In genomic region chr9:112037281-112038016, GRCh38 we compare ENCODE assay signal across 8 cellular contexts.
DNase-seq lines count a peak whose midpoint lies in the region; ATAC-seq and TF ChIP-seq lines count a peak whose summit lies in the region.

No MANE protein-coding gene starts in this region.

- H3K9me3 Mint-ChIP-seq in T-helper 1 cell treated with Interleukin-12 subunit alpha and Interleukin-12 subunit beta and Interleukin-4 antibody, amounts not matched to agents 30 μg/mL and 1 μg/mL, for 36 hours = no peaks in the 10 kb centered on the region

- H3K4me1 Mint-ChIP-seq in T-helper 1 cell treated with Interleukin-12 subunit alpha and Interleukin-12 subunit beta and Interleukin-4 antibody, amounts not matched to agents 30 μg/mL and 1 μg/mL, for 36 hours (ENCODE audit: low read depth) = peaks cover 37% of the 10 kb centered on the region

- peak overlapping the region; percentile 36 for H3K4me3 Mint-ChIP-seq in T-helper 1 cell treated with Interleukin-12 subunit alpha and Interleukin-12 subunit beta and Interleukin-4 antibody, amounts not matched to agents 30 μg/mL and 1 μg/mL, for 36 hours

- no peak for TF ChIP-seq CTCF in brain microvascular endothelial cell (IDR thresholded peaks at IDR 0.05; ENCODE audit: low read depth, low read length, missing control alignments)

- H3K36me3 Mint-ChIP-seq in T-helper 1 cell treated with Interleukin-12 subunit alpha and Interleukin-12 subunit beta and Interleukin-4 antibody, amounts not matched to agents 30 μg/mL and 1 μg/mL, for 36 hours (ENCODE audit: low read depth) = peaks cover 33% of the 10 kb centered on the region

- H3K27ac ChIP-seq in brain microvascular endothelial cell = peak overlapping the region; percentile 92

- H3K4me3 ChIP-seq in brain microvascular endothelial cell (ENCODE audit: low read depth, low read length) = no peak overlapping the region
- no peak overlapping the region for H3K4me3 ChIP-seq in H7 (ENCODE audit: insufficient read depth, low read depth, low read length)

- H3K36me3 ChIP-seq in brain microvascular endothelial cell (replicated peaks) = no peaks in the 10 kb centered on the region
- H3K36me3 ChIP-seq in H7 (replicated peaks; ENCODE audit: control insufficient read depth, insufficient read depth, low read length) = no peaks in the 10 kb centered on the region; the same call in 1 of the 2 replicates

- peaks cover 32% of the 10 kb centered on the region for H3K27me3 Mint-ChIP-seq in T-helper 1 cell treated with Interleukin-12 subunit alpha and Interleukin-12 subunit beta and Interleukin-4 antibody, amounts not matched to agents 30 μg/mL and 1 μg/mL, for 36 hours (ENCODE audit: low read depth)

- H3K27ac Mint-ChIP-seq in T-helper 1 cell treated with Interleukin-12 subunit alpha and Interleukin-12 subunit beta and Interleukin-4 antibody, amounts not matched to agents 30 μg/mL and 1 μg/mL, for 36 hours = peak overlapping the region; percentile 76

- peak; percentile 54 for ATAC-seq in GM18505 (IDR thresholded peaks at IDR 0.05; ENCODE audit: unreplicated experiment)
- ATAC-seq in HG02981 (IDR thresholded peaks at IDR 0.05; ENCODE audit: unreplicated experiment) = peak; percentile 50
- ATAC-seq in HG03520 (IDR thresholded peaks at IDR 0.05; ENCODE audit: unreplicated experiment) = no peak

- H3K27me3 ChIP-seq in brain microvascular endothelial cell (replicated peaks) = no peaks in the 10 kb centered on the region
- H3K27me3 ChIP-seq in H7 (ENCODE audit: control insufficient read depth, insufficient read depth, low read length) = no peaks in the 10 kb centered on the region

- in situ Hi-C loops in brain microvascular endothelial cell (cut with HindIII; ENCODE audit: low pct_ligation_motif_present, low sequenced_read_pairs) = no loop called here

- DNase-seq in brain microvascular endothelial cell (peak; percentile 68), H7 (no peak), middle frontal gyrus (ENCODE audit: extremely low spot score, low spot score) (no peak)
- peak; percentile 41 to 52 for DNase-seq in stimulated activated CD4-positive, alpha-beta T cell treated with anti-CD3 and anti-CD28 coated beads, Interleukin-2, amount 100 ng/mL, for 48 hours

- peak; percentile 67 for TF ChIP-seq POLR2A in GM18505 (IDR thresholded peaks at IDR 0.05; ENCODE audit: borderline replicate concordance, extremely low read depth, insufficient read depth, insufficient read length)

Comparison
In these comparisons a context has a peak if more than half of its experiments do, and no peak if none do; other contexts are left out.
1. DNase-seq: peak in brain microvascular endothelial cell (single experiment) and stimulated activated CD4-positive, alpha-beta T cell treated with anti-CD3 and anti-CD28 coated beads, Interleukin-2, amount 100 ng/mL, for 48 hours (2 of 2); none in H7 (single experiment) and middle frontal gyrus (single experiment).